ENCODE assay signal across 8 cellular contexts in genomic region chr2:218395826-218396687, GRCh38. TPM values are rescaled to one million over a fixed set of nuclear protein-coding genes. Genes with fewer than 3 reads are reported as not detected.
DNase-seq lines count a peak whose midpoint lies in the region; ATAC-seq and TF ChIP-seq lines count a peak whose summit lies in the region.

No MANE protein-coding gene starts in this region.

- peak overlapping the region; percentile 77 for H3K4me2 ChIP-seq in OCI-LY1 (ENCODE audit: low read length)

- H3F3A ChIP-seq in OCI-LY1 (ENCODE audit: insufficient read depth, low read length), result no peaks in the 10 kb centered on the region; the same call in 1 of the 2 replicates

- H4K20me1 ChIP-seq in OCI-LY1 (ENCODE audit: insufficient read depth, low read length), result no peaks in the 10 kb centered on the region

- H3K4me3 ChIP-seq in OCI-LY1 (ENCODE audit: low read depth, low read length, poor library complexity, severe bottlenecking) (peak overlapping the region; percentile 71), epithelial cell of esophagus (ENCODE audit: low read length) (peak overlapping the region; percentile 86), mononuclear cell (ENCODE audit: low read length) (peak overlapping the region; percentile 84)

- H3K27me3 ChIP-seq in OCI-LY1 (ENCODE audit: insufficient read depth, low read length) (no peaks in the 10 kb centered on the region; the same call in 1 of the 2 replicates), mononuclear cell (ENCODE audit: insufficient read depth, low read length) (no peaks in the 10 kb centered on the region)

- H3K4me1 ChIP-seq in OCI-LY1 (ENCODE audit: insufficient read depth, low read length, severe bottlenecking) (peaks cover 36% of the 10 kb centered on the region), mononuclear cell (ENCODE audit: insufficient read depth, low read length) (peaks cover 66% of the 10 kb centered on the region)

- peak overlapping the region; percentile 84 for H3K9ac ChIP-seq in OCI-LY1 (ENCODE audit: low read length)

- peak overlapping the region; percentile 94 for H3K27ac ChIP-seq in OCI-LY1 (ENCODE audit: low read depth, low read length, poor library complexity, severe bottlenecking)

- H2AFZ ChIP-seq in OCI-LY1 (ENCODE audit: low read length), result peak overlapping the region; percentile 67; the same call in 1 of the 2 replicates

- TF ChIP-seq CTCF in OCI-LY1 (IDR thresholded peaks at IDR 0.05; ENCODE audit: low read length) (peak; percentile 86), epithelial cell of esophagus (IDR thresholded peaks at IDR 0.05; ENCODE audit: insufficient read depth, low read depth, low read length, missing control alignments) (peak; percentile 61)

- H3K9me3 ChIP-seq in OCI-LY1 (ENCODE audit: low read length) (no peaks in the 10 kb centered on the region), mononuclear cell (ENCODE audit: low read depth, low read length) (no peaks in the 10 kb centered on the region)

- no peaks in the 10 kb centered on the region for H3K36me3 ChIP-seq in OCI-LY1 (ENCODE audit: insufficient read depth, low read length)

- no peaks in the 10 kb centered on the region for H3K9me2 ChIP-seq in OCI-LY1 (ENCODE audit: low read depth, low read length)

- DNase-seq in DMS 273 treated with DMSO at 0.1 percent for 48 hours (lab: John Stamatoyannopoulos, UW), result peak; percentile 81
- DNase-seq in HuH-7.5 (ENCODE audit: low spot score), result peak; percentile 80
- peak; percentile 87 for DNase-seq in activated T-cell treated with anti-CD3 and anti-CD28 coated beads for 24 hours (ENCODE audit: low read depth)
- DNase-seq in epithelial cell of esophagus (ENCODE audit: low read depth), result peak; percentile 95
- peak; percentile 76 to 87 for DNase-seq in stimulated activated CD8-positive, alpha-beta memory T cell treated with anti-CD3 and anti-CD28 coated beads, Interleukin-4, amount 100 ng/mL, for 1 hour (ENCODE audit: low read depth in 2 of 2, low spot score in 1 of 2)

- peak; percentile 38 for ATAC-seq in GM21528 (IDR thresholded peaks at IDR 0.05; ENCODE audit: low FRiP score, unreplicated experiment)

- no peaks in the 10 kb centered on the region for H3K79me2 ChIP-seq in OCI-LY1 (ENCODE audit: insufficient read depth, low read length)

RNA-seq across cellular contexts. Expression of gene CTDSP1, which starts 3.6 kb away (rescaled TPM):
- total RNA-seq in mononuclear cell, result 59.7 TPM

RNA-seq across cellular contexts. Expression of gene SLC11A1, which starts 14.0 kb away (rescaled TPM):
- total RNA-seq in mononuclear cell, result 126 TPM

RNA-seq across cellular contexts. Expression of gene VIL1, which starts 22.9 kb away (rescaled TPM):
- total RNA-seq in mononuclear cell, result 2.1 TPM

RNA-seq across cellular contexts. Expression of gene CATIP, which starts 39.4 kb away (rescaled TPM):
- total RNA-seq in mononuclear cell, result not detected

Comparison
In these comparisons a context has a peak if more than half of its experiments do, and no peak if none do; other contexts are left out.
1. Peak in every context shown above with its lines: DNase-seq, ATAC-seq, H3K4me3 ChIP-seq and H3K27ac ChIP-seq.